ENCODE assay signal across 1 cellular context in the genomic region with DNA sequence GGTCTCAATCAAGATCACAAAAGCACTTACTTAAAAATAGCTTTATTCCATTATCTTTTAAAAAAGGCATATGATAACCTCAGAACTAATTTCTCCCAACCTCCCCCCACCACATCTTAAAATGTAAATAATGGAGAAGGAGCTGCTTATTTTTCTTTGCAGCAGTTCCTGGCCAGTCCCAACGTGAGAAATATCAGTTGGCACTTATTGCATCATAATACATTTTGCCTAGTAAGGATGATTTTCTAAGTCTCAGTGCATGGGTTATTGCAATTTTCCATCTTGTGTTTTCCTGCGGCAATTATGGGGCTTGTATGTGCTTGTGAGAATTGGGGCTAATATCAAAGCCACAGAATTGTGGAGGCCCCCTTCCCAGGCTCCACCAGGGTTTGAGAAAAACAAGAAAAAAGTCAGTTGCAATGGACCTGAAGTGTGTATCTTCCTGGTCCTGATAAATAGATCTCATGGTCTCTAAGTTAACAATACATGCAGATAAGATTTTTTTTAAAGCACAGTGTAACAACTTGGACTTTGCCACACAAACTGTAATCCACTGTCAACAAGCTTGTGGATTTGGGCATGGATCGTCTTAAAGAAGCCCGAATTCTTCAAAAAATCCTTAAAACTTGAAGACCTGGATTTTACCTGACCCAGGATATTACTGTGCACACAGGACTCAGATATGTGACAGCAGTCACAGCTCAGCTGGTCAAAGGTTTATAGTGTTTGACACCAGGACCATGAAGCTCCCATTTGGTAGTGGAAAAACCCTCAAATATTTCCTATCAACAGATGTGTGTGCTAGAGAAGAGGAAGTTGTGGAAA.
TF ChIP-seq lines count a peak whose summit lies in the region.

No MANE protein-coding gene starts in this region.

TF ChIP-seq in K562, 482 proteins besides CTCF, POLR2A, EP300 and RAD21:
- no peak for TF ChIP-seq HMGXB4 (CRISPR knock-in tag; IDR thresholded peaks at IDR 0.05)
- 0 out of 2 replicates have a peak, but pooled peaks have one; percentile 21 for TF ChIP-seq SOX6 (IDR thresholded peaks at IDR 0.05)
- TF ChIP-seq NCOR1 (IDR thresholded peaks at IDR 0.05): no peak
- peak; percentile 58; the same call in 1 of the 2 replicates for TF ChIP-seq ATF7 (IDR thresholded peaks at IDR 0.05)
- peak; percentile 39 to 50; a peak in 2 of 4 replicates for TF ChIP-seq TRIM24 (IDR thresholded peaks at IDR 0.05)
- no peak for TF ChIP-seq ZMIZ1 (IDR thresholded peaks at IDR 0.05; ENCODE audit: low read depth in 2 of 2, low read length in 2 of 2)
- TF ChIP-seq, protein P1, sequence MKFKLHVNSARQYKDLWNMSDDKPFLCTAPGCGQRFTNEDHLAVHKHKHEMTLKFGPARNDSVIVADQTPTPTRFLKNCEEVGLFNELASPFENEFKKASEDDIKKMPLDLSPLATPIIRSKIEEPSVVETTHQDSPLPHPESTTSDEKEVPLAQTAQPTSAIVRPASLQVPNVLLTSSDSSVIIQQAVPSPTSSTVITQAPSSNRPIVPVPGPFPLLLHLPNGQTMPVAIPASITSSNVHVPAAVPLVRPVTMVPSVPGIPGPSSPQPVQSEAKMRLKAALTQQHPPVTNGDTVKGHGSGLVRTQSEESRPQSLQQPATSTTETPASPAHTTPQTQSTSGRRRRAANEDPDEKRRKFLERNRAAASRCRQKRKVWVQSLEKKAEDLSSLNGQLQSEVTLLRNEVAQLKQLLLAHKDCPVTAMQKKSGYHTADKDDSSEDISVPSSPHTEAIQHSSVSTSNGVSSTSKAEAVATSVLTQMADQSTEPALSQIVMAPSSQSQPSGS (CRISPR knock-in tag; IDR thresholded peaks at IDR 0.05): no peak
- no peak for TF ChIP-seq RBFOX2 (IDR thresholded peaks at IDR 0.05; ENCODE audit: low read depth, low read length)
- no peak for TF ChIP-seq ZNF354B (CRISPR knock-in tag; IDR thresholded peaks at IDR 0.05)
- TF ChIP-seq, protein P2, sequence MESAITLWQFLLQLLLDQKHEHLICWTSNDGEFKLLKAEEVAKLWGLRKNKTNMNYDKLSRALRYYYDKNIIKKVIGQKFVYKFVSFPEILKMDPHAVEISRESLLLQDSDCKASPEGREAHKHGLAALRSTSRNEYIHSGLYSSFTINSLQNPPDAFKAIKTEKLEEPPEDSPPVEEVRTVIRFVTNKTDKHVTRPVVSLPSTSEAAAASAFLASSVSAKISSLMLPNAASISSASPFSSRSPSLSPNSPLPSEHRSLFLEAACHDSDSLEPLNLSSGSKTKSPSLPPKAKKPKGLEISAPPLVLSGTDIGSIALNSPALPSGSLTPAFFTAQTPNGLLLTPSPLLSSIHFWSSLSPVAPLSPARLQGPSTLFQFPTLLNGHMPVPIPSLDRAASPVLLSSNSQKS (CRISPR knock-in tag; IDR thresholded peaks at IDR 0.05): no peak
- no peak for TF ChIP-seq CREB1 (IDR thresholded peaks at IDR 0.05)
- TF ChIP-seq CREB1 (CRISPR knock-in tag; IDR thresholded peaks at IDR 0.05): no peak
- no peak for TF ChIP-seq MAX (CRISPR knock-in tag; IDR thresholded peaks at IDR 0.05)
- 0 out of 2 replicates have a peak, but pooled peaks have one; percentile 11 for TF ChIP-seq HMBOX1 (IDR thresholded peaks at IDR 0.05)
- TF ChIP-seq TAL1 (IDR thresholded peaks at IDR 0.05): no peak
- no peak for TF ChIP-seq PTBP1 (IDR thresholded peaks at IDR 0.05; ENCODE audit: low read depth, low read length)
- TF ChIP-seq CCAR2 (IDR thresholded peaks at IDR 0.05; ENCODE audit: low read depth, low read length): no peak
- TF ChIP-seq GTF2F1 (IDR thresholded peaks at IDR 0.05; ENCODE audit: low read depth, low read length): no peak
- TF ChIP-seq SIN3B (IDR thresholded peaks at IDR 0.05; ENCODE audit: low read depth): no peak
- TF ChIP-seq, protein P3, sequence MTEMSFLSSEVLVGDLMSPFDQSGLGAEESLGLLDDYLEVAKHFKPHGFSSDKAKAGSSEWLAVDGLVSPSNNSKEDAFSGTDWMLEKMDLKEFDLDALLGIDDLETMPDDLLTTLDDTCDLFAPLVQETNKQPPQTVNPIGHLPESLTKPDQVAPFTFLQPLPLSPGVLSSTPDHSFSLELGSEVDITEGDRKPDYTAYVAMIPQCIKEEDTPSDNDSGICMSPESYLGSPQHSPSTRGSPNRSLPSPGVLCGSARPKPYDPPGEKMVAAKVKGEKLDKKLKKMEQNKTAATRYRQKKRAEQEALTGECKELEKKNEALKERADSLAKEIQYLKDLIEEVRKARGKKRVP (CRISPR knock-in tag; IDR thresholded peaks at IDR 0.05): peak; percentile 90
- no peak for TF ChIP-seq POLR2AphosphoS5 (IDR thresholded peaks at IDR 0.05; ENCODE audit: control insufficient read depth, insufficient read depth, low read depth, low read length)
- TF ChIP-seq, protein P4, sequence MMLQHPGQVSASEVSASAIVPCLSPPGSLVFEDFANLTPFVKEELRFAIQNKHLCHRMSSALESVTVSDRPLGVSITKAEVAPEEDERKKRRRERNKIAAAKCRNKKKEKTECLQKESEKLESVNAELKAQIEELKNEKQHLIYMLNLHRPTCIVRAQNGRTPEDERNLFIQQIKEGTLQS (IDR thresholded peaks at IDR 0.05): peak; percentile 94
- TF ChIP-seq, protein P4 (CRISPR knock-in tag; conservative IDR thresholded peaks at IDR 0.05): no peak
- TF ChIP-seq CEBPG (CRISPR knock-in tag; IDR thresholded peaks at IDR 0.05): peak; percentile 90
- peak; percentile 97 to 99 for TF ChIP-seq CEBPG (tag; conservative IDR thresholded peaks at IDR 0.05 in 1 of 2, IDR thresholded peaks at IDR 0.05 in 1 of 2)
- peak; percentile 94 for TF ChIP-seq CEBPB (tag; IDR thresholded peaks at IDR 0.05)
- TF ChIP-seq KDM2B (CRISPR knock-in tag; IDR thresholded peaks at IDR 0.05): no peak
- TF ChIP-seq THRB (CRISPR knock-in tag; conservative IDR thresholded peaks at IDR 0.05): no peak
- peak; percentile 38; the same call in 1 of the 2 replicates for TF ChIP-seq FOXJ2 (tag; IDR thresholded peaks at IDR 0.05)
- peak; percentile 6; the same call in 1 of the 2 replicates for TF ChIP-seq GTF2E2 (tag; IDR thresholded peaks at IDR 0.05)
- no peak for TF ChIP-seq ZFPM2 (CRISPR knock-in tag; IDR thresholded peaks at IDR 0.05)
- TF ChIP-seq ZNF174 (CRISPR knock-in tag; IDR thresholded peaks at IDR 0.05): no peak
- peak; percentile 79 for TF ChIP-seq IRF9 (tag; IDR thresholded peaks at IDR 0.05)
- TF ChIP-seq TSC22D4 (tag; IDR thresholded peaks at IDR 0.05): no peak
- no peak for TF ChIP-seq ZNF609 (CRISPR knock-in tag; IDR thresholded peaks at IDR 0.05; ENCODE audit: borderline replicate concordance)
- no peak for TF ChIP-seq HDAC8 (tag; IDR thresholded peaks at IDR 0.05)
- no peak for TF ChIP-seq E2F3 (CRISPR knock-in tag; IDR thresholded peaks at IDR 0.05)
- no peak for TF ChIP-seq TGIF2 (CRISPR knock-in tag; IDR thresholded peaks at IDR 0.05)
- peak; percentile 68; the same call in 1 of the 2 replicates for TF ChIP-seq ZSCAN32 (CRISPR knock-in tag; IDR thresholded peaks at IDR 0.05)
- TF ChIP-seq NFE2L1 (tag; IDR thresholded peaks at IDR 0.05; ENCODE audit: borderline replicate concordance, low read depth): no peak
- TF ChIP-seq C11orf30 (IDR thresholded peaks at IDR 0.05; ENCODE audit: low read depth): peak; percentile 32; the same call in 1 of the 2 replicates
